Comparison of ENCODE assay signal across 35 cellular contexts in genomic region chrX:127552571-127552970, GRCh38.
"Had no signal": no experiment of that assay in that cellular context is flagged by ENCODE, and none has a peak within 500 bp of the region (broad histone marks: within the 10 kb centered on the region; RNA-seq: fewer than 3 reads in every experiment).

No MANE protein-coding gene starts in this region.

- H3K27ac Mint-ChIP-seq: activated CD8-positive, alpha-beta T cell treated with anti-CD3 and anti-CD28 coated beads for 36 hours; activated naive CD8-positive, alpha-beta T cell treated with anti-CD3 and anti-CD28 coated beads for 36 hours; activated T-cell treated with anti-CD3 and anti-CD28 coated beads, Interleukin-2, amount 50 U/mL, for 72 hours; activated T-helper 17 cell treated with anti-CD3 and anti-CD28 coated beads, Interleukin-2, amount 50 U/mL, for 72 hours had no signal

- H3K9me3 ChIP-seq: MG63 had no signal

- H3K36me3 ChIP-seq: brain microvascular endothelial cell, MG63 had no signal

- DNase-seq: activated CD4-positive, alpha-beta T cell treated with anti-CD3 and anti-CD28 coated beads for 1 hour; activated CD4-positive, alpha-beta T cell treated with anti-CD3 and anti-CD28 coated beads for 48 hours; activated CD4-positive, alpha-beta T cell treated with anti-CD3 and anti-CD28 coated beads, Interleukin-2, amount 50 U/mL, for 4 hours; activated CD4-positive, CD25-positive, alpha-beta regulatory T cell; activated CD8-positive, alpha-beta T cell treated with anti-CD3 and anti-CD28 coated beads for 36 hours; activated effector memory CD4-positive, alpha-beta T cell treated with anti-CD3 and anti-CD28 coated beads, Interleukin-2, amount 50 U/mL, for 16 hours; activated naive CD4-positive, alpha-beta T cell; activated naive CD4-positive, alpha-beta T cell treated with anti-CD3 and anti-CD28 coated beads, Interleukin-2, amount 50 U/mL, for 16 hours; activated naive CD8-positive, alpha-beta T cell treated with anti-CD3 and anti-CD28 coated beads for 36 hours; activated T-cell treated with anti-CD3 and anti-CD28 coated beads, Interleukin-2, amount 50 U/mL, for 1 hour; activated T-cell treated with anti-CD3 and anti-CD28 coated beads, Interleukin-2, amount 50 U/mL, for 72 hours; amniotic stem cell; aorta; brain microvascular endothelial cell; central memory CD4-positive, alpha-beta T cell; KG1; MG63; NCI-H1048; NCI-H1436 treated with DMSO at 0.1 percent for 48 hours; NCI-H1694 treated with DMSO at 0.1 percent for 48 hours; NCI-H2029; NCI-H345; NCI-H526; NCI-H748 treated with DMSO at 0.1 percent for 48 hours; NK-92 treated with Interleukin-12 subunit alpha and Interleukin-12 subunit beta, amount 100 ng/mL, for 24 hours; PC-9; SIG-M5; T-helper 1 cell; T-helper 2 cell; T-helper 9 cell had no signal

- H3K27ac ChIP-seq: brain microvascular endothelial cell, PC-9, RWPE1, VCaP had no signal

- H3K36me3 Mint-ChIP-seq: activated naive CD8-positive, alpha-beta T cell treated with anti-CD3 and anti-CD28 coated beads for 36 hours had no signal

- H3K4me2 ChIP-seq: PC-9 had no signal

- H3K27me3 ChIP-seq: brain microvascular endothelial cell, MG63 had no signal

- H3K4me3 ChIP-seq: MG63, PC-9 had no signal

- H3K4me3 Mint-ChIP-seq: activated CD8-positive, alpha-beta T cell treated with anti-CD3 and anti-CD28 coated beads for 36 hours; activated naive CD8-positive, alpha-beta T cell treated with anti-CD3 and anti-CD28 coated beads for 36 hours; activated T-cell treated with anti-CD3 and anti-CD28 coated beads, Interleukin-2, amount 50 U/mL, for 72 hours; activated T-helper 17 cell treated with anti-CD3 and anti-CD28 coated beads, Interleukin-2, amount 50 U/mL, for 72 hours had no signal

- H3K4me1 Mint-ChIP-seq: activated naive CD8-positive, alpha-beta T cell treated with anti-CD3 and anti-CD28 coated beads for 36 hours; activated T-helper 17 cell treated with anti-CD3 and anti-CD28 coated beads, Interleukin-2, amount 50 U/mL, for 72 hours had no signal

- H2AFZ ChIP-seq: PC-9 had no signal

- ATAC-seq: activated CD8-positive, alpha-beta T cell treated with anti-CD3 and anti-CD28 coated beads for 36 hours; activated T-cell treated with anti-CD3 and anti-CD28 coated beads, Interleukin-2, amount 50 U/mL, for 72 hours; activated T-helper 17 cell treated with anti-CD3 and anti-CD28 coated beads, Interleukin-2, amount 50 U/mL, for 72 hours; Right ventricle myocardium inferior; SK-N-SH treated with all-trans-retinoic acid at 6 μM for 48 hours had no signal

- H3K27me3 Mint-ChIP-seq: activated CD8-positive, alpha-beta T cell treated with anti-CD3 and anti-CD28 coated beads for 36 hours; activated naive CD8-positive, alpha-beta T cell treated with anti-CD3 and anti-CD28 coated beads for 36 hours; activated T-helper 17 cell treated with anti-CD3 and anti-CD28 coated beads, Interleukin-2, amount 50 U/mL, for 72 hours had no signal

- H3K9me3 Mint-ChIP-seq: activated CD8-positive, alpha-beta T cell treated with anti-CD3 and anti-CD28 coated beads for 36 hours; activated naive CD8-positive, alpha-beta T cell treated with anti-CD3 and anti-CD28 coated beads for 36 hours; activated T-helper 17 cell treated with anti-CD3 and anti-CD28 coated beads, Interleukin-2, amount 50 U/mL, for 72 hours had no signal
